ENCODE assay signal across 8 cellular contexts in genomic region chr16:81238296-81239011, GRCh38. TPM values are rescaled to one million over a fixed set of nuclear protein-coding genes. Genes with fewer than 3 reads are reported as not detected.
DNase-seq lines count a peak whose midpoint lies in the region; TF ChIP-seq lines count a peak whose summit lies in the region.

TSS of gene BCO1 (plus strand) at chr16:81238689. CDS start at chr16:81238909, 220 bp downstream.

- H3K4me3 ChIP-seq in ACC112 (ENCODE audit: low read depth, low read length) = peak within 1 kb of the TSS; percentile 74
- H3K4me3 ChIP-seq in GM23248 = peak within 1 kb of the TSS; percentile 71
- peak within 1 kb of the TSS; percentile 69 for H3K4me3 ChIP-seq in OCI-LY3 (ENCODE audit: low read length)
- H3K4me3 ChIP-seq in ovary = peak within 1 kb of the TSS; percentile 32
- no peak within 1 kb of the TSS for H3K4me3 ChIP-seq in trophoblast cell (ENCODE audit: low read depth, low read length)

- no peaks in the 10 kb centered on the region for H3K27me3 ChIP-seq in ACC112 (ENCODE audit: insufficient read depth, low read length)
- H3K27me3 ChIP-seq in GM23248 (replicated peaks; ENCODE audit: insufficient read depth) = no peaks in the 10 kb centered on the region
- no peaks in the 10 kb centered on the region for H3K27me3 ChIP-seq in OCI-LY3 (ENCODE audit: low read depth, low read length)
- no peaks in the 10 kb centered on the region for H3K27me3 ChIP-seq in ovary
- no peaks in the 10 kb centered on the region for H3K27me3 ChIP-seq in trophoblast cell (ENCODE audit: insufficient read depth, low read length)

- H3K27ac ChIP-seq in ACC112 (ENCODE audit: low read depth, low read length) (no peak within 1 kb of the TSS), GM23248 (no peak within 1 kb of the TSS), OCI-LY3 (ENCODE audit: low read length) (no peak within 1 kb of the TSS), ovary (peak within 1 kb of the TSS; percentile 73 to 75), trophoblast cell (ENCODE audit: low read depth, low read length) (no peak within 1 kb of the TSS)

- no peaks in the 10 kb centered on the region for H3K36me3 Mint-ChIP-seq in activated CD4-positive, alpha-beta memory T cell treated with anti-CD3 and anti-CD28 coated beads for 36 hours

- H3K4me1 ChIP-seq in ACC112 (ENCODE audit: control insufficient read depth, insufficient read depth, low read length, unreplicated experiment) (no peaks in the 10 kb centered on the region), GM23248 (ENCODE audit: insufficient read depth) (no peaks in the 10 kb centered on the region), OCI-LY3 (ENCODE audit: low read length) (peaks cover 12% of the 10 kb centered on the region), ovary (ENCODE audit: insufficient read depth) (no peaks in the 10 kb centered on the region), trophoblast cell (ENCODE audit: control insufficient read depth in 1 of 2, insufficient read depth in 2 of 2, low read length in 2 of 2) (no peaks in the 10 kb centered on the region)

- H3K79me2 ChIP-seq in ACC112 (ENCODE audit: control insufficient read depth, insufficient read depth, low read length, unreplicated experiment) (no peaks in the 10 kb centered on the region), GM23248 (ENCODE audit: insufficient read depth) (no peaks in the 10 kb centered on the region), OCI-LY3 (ENCODE audit: low read length) (no peaks in the 10 kb centered on the region), trophoblast cell (ENCODE audit: control insufficient read depth, insufficient read depth, low read length, poor library complexity) (no peaks in the 10 kb centered on the region)

- H3F3A ChIP-seq in GM23248 (ENCODE audit: insufficient read depth) = no peaks in the 10 kb centered on the region

- in situ Hi-C loops in GM23248 (cut with MboI) = no loop called here

- no peak within 1 kb of the TSS for H3K18ac ChIP-seq in trophoblast cell (ENCODE audit: low read length)

- CTCF ChIA-PET in activated CD4-positive, alpha-beta memory T cell treated with anti-CD3 and anti-CD28 coated beads for 36 hours (lab: Charles Lee) = interaction anchor here (0.6 kb wide), 1 partner anchor 17 kb away, joined by 3 read pairs; no protein-coding TSS in a partner anchor

- H3K9ac ChIP-seq in GM23248 (peak within 1 kb of the TSS; percentile 53), OCI-LY3 (ENCODE audit: low read length) (peak within 1 kb of the TSS; percentile 4; the same call in 1 of the 2 replicates), trophoblast cell (ENCODE audit: low read length) (no peak within 1 kb of the TSS)

- no peak within 1 kb of the TSS for H2BK5ac ChIP-seq in trophoblast cell (ENCODE audit: low read depth, low read length, poor library complexity)

- H4K8ac ChIP-seq in trophoblast cell (ENCODE audit: low read depth, low read length) = no peak within 1 kb of the TSS

- no peaks in the 10 kb centered on the region for H3K27me3 Mint-ChIP-seq in activated CD4-positive, alpha-beta memory T cell treated with anti-CD3 and anti-CD28 coated beads for 36 hours

- H4K91ac ChIP-seq in trophoblast cell (ENCODE audit: low read depth, low read length) = no peak within 1 kb of the TSS

- H2BK120ac ChIP-seq in trophoblast cell (ENCODE audit: insufficient read depth, low read length, poor library complexity) = no peak within 1 kb of the TSS

- H3K9me3 Mint-ChIP-seq in activated CD4-positive, alpha-beta memory T cell treated with anti-CD3 and anti-CD28 coated beads for 36 hours = no peaks in the 10 kb centered on the region

- peak within 1 kb of the TSS; percentile 87 for H2AFZ ChIP-seq in ACC112 (ENCODE audit: low read length, unreplicated experiment)
- peak within 1 kb of the TSS; percentile 88 for H2AFZ ChIP-seq in GM23248
- H2AFZ ChIP-seq in OCI-LY3 (ENCODE audit: low read depth, low read length) = peak within 1 kb of the TSS; percentile 81
- H2AFZ ChIP-seq in trophoblast cell (ENCODE audit: insufficient read depth, low read length, poor library complexity) = no peak within 1 kb of the TSS

- TF ChIP-seq EP300 in ovary (IDR thresholded peaks at IDR 0.05) = no peak

- no peak within 1 kb of the TSS for H3K4ac ChIP-seq in trophoblast cell (ENCODE audit: low read depth, low read length)

- H3K23ac ChIP-seq in trophoblast cell (ENCODE audit: low read length) = no peak within 1 kb of the TSS

- intact Hi-C loops in ovary (cut with DNase I) = no loop called here
- intact Hi-C loops in activated CD4-positive, alpha-beta memory T cell treated with anti-CD3 and anti-CD28 coated beads for 36 hours (cut with micrococcal nuclease) = no loop called here

- 1 to 2% methylated on average over 10 of the region's 10 CpGs for WGBS in GM23248 (ENCODE audit: low coverage in 1 of 2, low lambda C conversion rate in 2 of 2, missing lambda C conversion rate in 2 of 2), 2 experiments
- WGBS in ovary, 3 donors = 3 to 4% (median 3%) methylated on average over 10 of the region's 10 CpGs
- no CpG with 5 or more reads among the region's 10 CpGs for WGBS in trophoblast cell (ENCODE audit: extremely low coverage, insufficient coverage, insufficient read length)

- H3K27ac Mint-ChIP-seq in activated CD4-positive, alpha-beta memory T cell treated with anti-CD3 and anti-CD28 coated beads for 36 hours = no peak within 1 kb of the TSS

- H3K14ac ChIP-seq in trophoblast cell (ENCODE audit: low read length) = no peak within 1 kb of the TSS

- POLR2A ChIA-PET in activated CD4-positive, alpha-beta memory T cell treated with anti-CD3 and anti-CD28 coated beads for 36 hours (lab: Charles Lee) = no interaction called here

- H3K9me3 ChIP-seq in GM23248 (ENCODE audit: low read depth) (no peaks in the 10 kb centered on the region), OCI-LY3 (ENCODE audit: insufficient read depth, low read length) (no peaks in the 10 kb centered on the region), ovary (no peaks in the 10 kb centered on the region), trophoblast cell (ENCODE audit: insufficient read depth, low read depth, low read length) (peaks cover 2% of the 10 kb centered on the region)

- no peak within 1 kb of the TSS for H4K12ac ChIP-seq in trophoblast cell (ENCODE audit: low read depth, low read length)

- H3K36me3 ChIP-seq in ACC112 (ENCODE audit: insufficient read depth, low read length) = no peaks in the 10 kb centered on the region
- H3K36me3 ChIP-seq in GM23248 (ENCODE audit: low read depth) = no peaks in the 10 kb centered on the region
- H3K36me3 ChIP-seq in OCI-LY3 (replicated peaks; ENCODE audit: low read depth, low read length) = no peaks in the 10 kb centered on the region
- H3K36me3 ChIP-seq in ovary = no peaks in the 10 kb centered on the region
- H3K36me3 ChIP-seq in trophoblast cell (ENCODE audit: control insufficient read depth in 1 of 2, insufficient read depth in 2 of 2, low read length in 2 of 2) = no peaks in the 10 kb centered on the region

- H2AK5ac ChIP-seq in trophoblast cell (ENCODE audit: low read length) = no peak within 1 kb of the TSS

- no peaks in the 10 kb centered on the region for H3K79me1 ChIP-seq in trophoblast cell (ENCODE audit: low read length)

- no peak for TF ChIP-seq CTCF in OCI-LY3 (IDR thresholded peaks at IDR 0.05; ENCODE audit: low read depth, low read length)
- no peak for TF ChIP-seq CTCF in ovary (IDR thresholded peaks at IDR 0.05)

- DNase-seq in GM23248 (peak; percentile 68), fibroblast of gingiva (ENCODE audit: low read depth) (peak; percentile 34), ovary (peak in 3 of 5 donors; percentile 18 to 34 (median 24)), NCI-H526 (lab: John Stamatoyannopoulos, UW) (no peak), trophoblast cell (no peak)
- no peak for DNase-seq in activated CD4-positive, alpha-beta memory T cell treated with anti-CD3 and anti-CD28 coated beads for 36 hours

- H3K4me2 ChIP-seq in GM23248 (ENCODE audit: unreplicated experiment) (peak within 1 kb of the TSS; percentile 82), OCI-LY3 (ENCODE audit: low read length) (peak within 1 kb of the TSS; percentile 76), trophoblast cell (ENCODE audit: low read length) (no peak within 1 kb of the TSS)

- H3K4me3 Mint-ChIP-seq in activated CD4-positive, alpha-beta memory T cell treated with anti-CD3 and anti-CD28 coated beads for 36 hours = no peak within 1 kb of the TSS

- peaks cover 5% of the 10 kb centered on the region for H3K4me1 Mint-ChIP-seq in activated CD4-positive, alpha-beta memory T cell treated with anti-CD3 and anti-CD28 coated beads for 36 hours (ENCODE audit: low read depth)

- no peak within 1 kb of the TSS for H2BK12ac ChIP-seq in trophoblast cell (ENCODE audit: low read length)

- no peaks in the 10 kb centered on the region for H4K20me1 ChIP-seq in GM23248 (ENCODE audit: insufficient read depth)
- H4K20me1 ChIP-seq in OCI-LY3 (ENCODE audit: insufficient read depth, low read length) = no peaks in the 10 kb centered on the region

- TF ChIP-seq POLR2A in ovary (IDR thresholded peaks at IDR 0.05) = no peak

- no peaks in the 10 kb centered on the region for H3K9me2 ChIP-seq in GM23248 (ENCODE audit: insufficient read depth)

RNA-seq across cellular contexts. Expression of gene BCO1, which starts in this region (rescaled TPM):
- total RNA-seq in GM23248 (2014; rRNA removed; shearing (Covaris generic)) = not detected in 2 replicates
- polyA plus RNA-seq in GM23248 (2016; fragmentation: Nextera tagmentation; extraction: Ambion mirVana) = not detected in 2 replicates
- total RNA-seq in ovary = 1 to 10 TPM in 2 of 7 donors, under 1 TPM in 5; 0.45 to 2.5 (median 0.83) TPM
- polyA plus RNA-seq in ovary = 1 to 10 TPM; 1.0 to 1.1 TPM
- not detected for total RNA-seq in activated CD4-positive, alpha-beta memory T cell treated with anti-CD3 and anti-CD28 coated beads for 36 hours
- polyA plus RNA-seq in trophoblast cell (2013) = 0.01 TPM in 1 of 2 replicates, not detected in the other

Comparison
In these comparisons a context has a peak if more than half of its experiments do, and no peak if none do; other contexts are left out.
1. Peak in DNase-seq, H3K4me3 ChIP-seq, H3K9ac ChIP-seq and H3K4me2 ChIP-seq in GM23248; RNA of the gene not detected or under 1 TPM.
2. H3K27ac ChIP-seq: peak in ovary (2 of 2); none in ACC112 (single experiment), GM23248 (single experiment), OCI-LY3 (single experiment) and trophoblast cell (single experiment).
3. DNase-seq: peak in fibroblast of gingiva (single experiment) and ovary (3 of 5); none in NCI-H526 (0 of 2), activated CD4-positive, alpha-beta memory T cell treated with anti-CD3 and anti-CD28 coated beads for 36 hours (single experiment) and trophoblast cell (0 of 2).